Comparison of ENCODE assay signal across 9 cellular contexts in genomic region chr17:67200727-67201301, GRCh38. TPM values are rescaled to one million over a fixed set of nuclear protein-coding genes. Genes with fewer than 3 reads are reported as not detected.
A peak's percentile ranks its signal among the peaks of the same experiment; 100 is the strongest.
DNase-seq lines count a peak whose midpoint lies in the region; ATAC-seq, FAIRE-seq and TF ChIP-seq lines count a peak whose summit lies in the region.
"Had no signal": no experiment of that assay in that cellular context is flagged by ENCODE, and none has a peak within 500 bp of the region (broad histone marks: within the 10 kb centered on the region; RNA-seq: fewer than 3 reads in every experiment).

No MANE protein-coding gene starts in this region.

- TF ChIP-seq CTCF in IMR-90 (conservative IDR thresholded peaks at IDR 0.05; ENCODE audit: low read depth, low read length) (peak; percentile 31), brain microvascular endothelial cell (IDR thresholded peaks at IDR 0.05; ENCODE audit: low read depth, low read length, missing control alignments) (peak; percentile 68), neural cell (IDR thresholded peaks at IDR 0.05; ENCODE audit: poor library complexity, severe bottlenecking) (peak; percentile 35)

- H3K27me3 ChIP-seq in IMR-90 (ENCODE audit: control insufficient read depth, insufficient read depth, low read length): no peaks in the 10 kb centered on the region
- no peaks in the 10 kb centered on the region for H3K27me3 ChIP-seq in brain microvascular endothelial cell (replicated peaks)
- H3K27me3 ChIP-seq in neural cell (ENCODE audit: insufficient read depth, low read depth, low read length): no peaks in the 10 kb centered on the region

- no peak overlapping the region for H4K5ac ChIP-seq in IMR-90 (ENCODE audit: low read depth, low read length)

- DNase-seq in EH (ENCODE audit: low read depth) (peak; percentile 13), IMR-90 (no peak), brain microvascular endothelial cell (no peak), SKM-1 treated with dmso at 0.1 percent for 144 hours (lab: John Stamatoyannopoulos, UW; ENCODE audit: unreplicated experiment) (no peak), GM12891 (ENCODE audit: insufficient read length, low spot score) (no peak), GF-D8 (lab: John Stamatoyannopoulos, UW) (no peak)

- no CpG with 5 or more reads among the region's 4 CpGs for WGBS in IMR-90 (ENCODE audit: extremely low coverage in 2 of 2, insufficient read length in 1 of 2), 2 experiments

- no peak overlapping the region for H2AK9ac ChIP-seq in IMR-90 (replicated peaks; ENCODE audit: low read depth, low read length, poor library complexity)

- no peak overlapping the region for H4K91ac ChIP-seq in IMR-90 (ENCODE audit: insufficient read depth, low read depth, low read length)

- no peak overlapping the region for H3K4ac ChIP-seq in IMR-90 (ENCODE audit: low read depth, low read length)

- no peak overlapping the region for H4K8ac ChIP-seq in IMR-90 (ENCODE audit: low read depth in 2 of 2, low read length in 2 of 2)

- no peak overlapping the region for H3K9ac ChIP-seq in IMR-90 (ENCODE audit: low read depth, low read length)
- H3K9ac ChIP-seq in neural cell (ENCODE audit: low read length): no peak overlapping the region

- no peak overlapping the region for H3K4me2 ChIP-seq in IMR-90 (ENCODE audit: low read depth, low read length)
- H3K4me2 ChIP-seq in neural cell (ENCODE audit: low read length): no peak overlapping the region

- POLR2A ChIA-PET in IMR-90 (lab: Charles Lee; ENCODE audit: unreplicated experiment): no interaction called here

- no peak overlapping the region for H3K56ac ChIP-seq in IMR-90 (ENCODE audit: extremely low read depth, insufficient read depth, low read length)

- no peak overlapping the region for H3K14ac ChIP-seq in IMR-90 (replicated peaks; ENCODE audit: low read depth, low read length)

- H3K79me2 ChIP-seq in neural cell (replicated peaks; ENCODE audit: insufficient read depth, low read length): no peaks in the 10 kb centered on the region

- in situ Hi-C loops in IMR-90 (cut with MboI; ENCODE audit: low sequenced_read_pairs) (no loop called here), brain microvascular endothelial cell (cut with HindIII; ENCODE audit: low pct_ligation_motif_present, low sequenced_read_pairs) (no loop called here)

- BruUV-seq in IMR-90 (replicated peaks; lab: Mats Ljungman, UMichigan): no TSS peak

- H3K9me3 ChIP-seq in IMR-90 (ENCODE audit: control insufficient read depth, insufficient read depth, low read length) (no peaks in the 10 kb centered on the region), neural cell (ENCODE audit: low read length) (no peaks in the 10 kb centered on the region)

- no peak overlapping the region for H3K18ac ChIP-seq in IMR-90 (ENCODE audit: low read depth, low read length)

- no peak overlapping the region for H2AFZ ChIP-seq in IMR-90 (replicated peaks; ENCODE audit: low read length, poor library complexity)
- H2AFZ ChIP-seq in neural cell (ENCODE audit: low read depth, low read length): no peak overlapping the region

- no peak overlapping the region for H3K4me3 ChIP-seq in IMR-90 (ENCODE audit: insufficient read depth, low read depth, low read length)
- H3K4me3 ChIP-seq in brain microvascular endothelial cell (ENCODE audit: low read depth, low read length): no peak overlapping the region
- no peak overlapping the region for H3K4me3 ChIP-seq in neural cell (ENCODE audit: low read length)

- no peaks in the 10 kb centered on the region for H3F3A ChIP-seq in neural cell (ENCODE audit: insufficient read depth, low read length, poor library complexity, severe bottlenecking)

- H3K4me1 ChIP-seq in IMR-90 (ENCODE audit: control insufficient read depth, insufficient read depth, low read length): no peaks in the 10 kb centered on the region

- FAIRE-seq in GM12891 (lab: Jason Lieb, UNC): no peak
- FAIRE-seq: colon had no signal

- TF ChIP-seq RAD21 in IMR-90 (IDR thresholded peaks at IDR 0.05; ENCODE audit: low read length): no peak
- no peak for TF ChIP-seq RAD21 in neural cell (conservative IDR thresholded peaks at IDR 0.05)

- TF ChIP-seq EP300 in neural cell (conservative IDR thresholded peaks at IDR 0.05; ENCODE audit: poor library complexity, severe bottlenecking): no peak

- H2BK120ac ChIP-seq in IMR-90 (ENCODE audit: low read depth, low read length): no peak overlapping the region

- intact Hi-C loops in IMR-90 (cut with micrococcal nuclease): no loop called here

- peak; percentile 51; the same call in 1 of the 2 replicates for ATAC-seq in IMR-90 (ENCODE audit: low read depth)
- ATAC-seq in GM21528 (IDR thresholded peaks at IDR 0.05; ENCODE audit: low FRiP score, unreplicated experiment): no peak

- H2BK5ac ChIP-seq in IMR-90 (ENCODE audit: low read depth, low read length, poor library complexity, severe bottlenecking): no peak overlapping the region

- no peak overlapping the region for H2AK5ac ChIP-seq in IMR-90 (ENCODE audit: low read depth, low read length)

- TF ChIP-seq POLR2A in IMR-90 (IDR thresholded peaks at IDR 0.05; ENCODE audit: low read depth, low read length) (no peak), GM12891 (IDR thresholded peaks at IDR 0.05; ENCODE audit: low read depth, low read length) (no peak)

- H4K20me1 ChIP-seq in IMR-90 (ENCODE audit: insufficient read depth, low read length): peaks cover 3% of the 10 kb centered on the region; the same call in 1 of the 2 replicates
- no peaks in the 10 kb centered on the region for H4K20me1 ChIP-seq in neural cell (ENCODE audit: insufficient read depth)

- peaks cover 16 to 38% of the 10 kb centered on the region in 2 experiments; a peak in 3 of 4 replicates for H3K79me1 ChIP-seq in IMR-90 (ENCODE audit: low read depth in 1 of 2, low read length in 2 of 2)

- no peak overlapping the region for H3K23ac ChIP-seq in IMR-90 (ENCODE audit: low read depth, low read length)

- H3K36me3 ChIP-seq in IMR-90 (ENCODE audit: control insufficient read depth, insufficient read depth, low read length) (peaks cover 23% of the 10 kb centered on the region), brain microvascular endothelial cell (replicated peaks) (peaks cover 2% of the 10 kb centered on the region), neural cell (ENCODE audit: insufficient read depth, low read length) (peaks cover 7% of the 10 kb centered on the region)

- dilution Hi-C loops in IMR-90 (cut with HindIII; ENCODE audit: low sequenced_read_pairs, unreplicated experiment): no loop called here

- H2BK20ac ChIP-seq in IMR-90 (ENCODE audit: low read depth, low read length): no peak overlapping the region

- CTCF ChIA-PET in IMR-90 (lab: Yijun Ruan, JAX): interaction anchor here (0.6 to 1.5 kb wide), 2 partner anchors 20 to 21 kb away, joined by 3 to 4 read pairs; no protein-coding TSS in a partner anchor

- no peak overlapping the region for H2BK15ac ChIP-seq in IMR-90 (ENCODE audit: low read depth, low read length)

- H3K9me2 ChIP-seq in neural cell (ENCODE audit: insufficient read depth, low read length): no peaks in the 10 kb centered on the region

- peaks cover 6% of the 10 kb centered on the region; the same call in 1 of the 2 replicates for H3K9me1 ChIP-seq in IMR-90 (ENCODE audit: insufficient read depth, low read length)

- H3K27ac ChIP-seq in IMR-90 (ENCODE audit: insufficient read depth, low read length) (no peak overlapping the region), brain microvascular endothelial cell (no peak overlapping the region), neural cell (ENCODE audit: low read length) (no peak overlapping the region)

TF ChIP-seq in IMR-90, 13 proteins besides CTCF, POLR2A, EP300 and RAD21:
- TF ChIP-seq CEBPB (IDR thresholded peaks at IDR 0.05; ENCODE audit: low read depth, low read length) (no peak), MAFK (IDR thresholded peaks at IDR 0.05; ENCODE audit: low read depth, low read length) (peak; percentile 42; the same call in 1 of the 2 replicates), FOS (IDR thresholded peaks at IDR 0.05; ENCODE audit: low read depth, low read length) (no peak)

TF ChIP-seq in neural cell, 6 proteins besides CTCF, POLR2A, EP300 and RAD21 (continues in another document):
- TF ChIP-seq EZH2 (IDR thresholded peaks at IDR 0.05; ENCODE audit: borderline replicate concordance, insufficient read depth, low read length, poor library complexity, severe bottlenecking): no peak

TF ChIP-seq in GM12891, 5 proteins besides CTCF, POLR2A, EP300 and RAD21:
- TF ChIP-seq PAX5 (IDR thresholded peaks at IDR 0.05; ENCODE audit: insufficient read depth, low read length, severe bottlenecking) (no peak), TAF1 (IDR thresholded peaks at IDR 0.05; ENCODE audit: low read depth, low read length) (no peak), SPI1 (IDR thresholded peaks at IDR 0.05; ENCODE audit: low read depth, low read length) (no peak), POLR2AphosphoS5 (IDR thresholded peaks at IDR 0.05; ENCODE audit: low read depth, low read length) (no peak), POU2F2 (IDR thresholded peaks at IDR 0.05; ENCODE audit: low read depth, low read length) (no peak)

RNA-seq across cellular contexts. Expression of gene HELZ, which starts 44.2 kb away (rescaled TPM):
- total RNA-seq in IMR-90 (2012; rRNA removed): 60.6 and 65.0 TPM in 2 replicates
- polyA plus RNA-seq in IMR-90 (2012; rRNA removed) (6.9 and 8.0 TPM in 2 replicates), neural cell (11.7 and 14.4 TPM in 2 replicates)
- 1.6 and 1.7 TPM in 2 replicates for polyA plus RNA-seq in IMR-90 (2012; cell fraction: cytosol; rRNA removed)
- 2.8 and 15.1 TPM in 2 replicates for polyA plus RNA-seq in IMR-90 (2012; cell fraction: nucleus; rRNA removed; ENCODE audit: low replicate concordance)
- polyA minus RNA-seq in neural cell: 98.8 and 134 TPM in 2 replicates
- polyA plus RNA-seq in GM12891 (2012; ENCODE audit: low read depth, missing spikeins): 3.8 TPM
